ENCODE assay signal across 9 cellular contexts in the genomic region with DNA sequence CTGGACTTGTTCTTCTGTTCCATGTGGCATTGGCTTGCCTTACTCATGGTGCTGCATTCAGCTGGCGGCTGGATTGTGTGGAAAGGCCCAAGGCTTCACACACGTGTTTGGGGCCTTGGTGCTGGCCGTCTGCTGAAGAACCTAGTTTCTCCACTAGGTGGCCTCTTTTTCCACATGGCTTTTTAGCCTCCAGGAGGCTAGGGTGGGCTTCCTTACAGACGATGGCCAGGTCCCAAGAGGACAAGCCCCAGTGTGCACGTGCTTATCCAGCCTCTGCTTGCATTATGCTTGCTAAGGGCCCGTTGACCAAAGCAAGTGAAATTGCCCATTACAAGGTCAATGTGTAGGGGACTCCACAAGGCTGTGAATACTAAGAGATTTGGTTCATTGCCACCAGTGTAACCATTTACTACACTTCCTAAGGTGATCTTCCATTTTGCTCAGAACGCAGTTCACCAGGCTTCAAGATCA. TPM values are rescaled to one million over a fixed set of nuclear protein-coding genes. Genes with fewer than 3 reads are reported as not detected.
DNase-seq lines count a peak whose midpoint lies in the region; ATAC-seq and TF ChIP-seq lines count a peak whose summit lies in the region.
"Had no signal": no experiment of that assay in that cellular context is flagged by ENCODE, and none has a peak within 500 bp of the region (broad histone marks: within the 10 kb centered on the region; RNA-seq: fewer than 3 reads in every experiment).

No MANE protein-coding gene starts in this region.

- POLR2A ChIA-PET in BJ (lab: Charles Lee), result no interaction called here
- POLR2A ChIA-PET in activated CD8-positive, alpha-beta T cell treated with anti-CD3 and anti-CD28 coated beads for 36 hours (lab: Charles Lee), result no interaction called here

- no peaks in the 10 kb centered on the region for H3K36me3 Mint-ChIP-seq in activated CD8-positive, alpha-beta T cell treated with anti-CD3 and anti-CD28 coated beads for 36 hours (ENCODE audit: low read depth)

- no peaks in the 10 kb centered on the region for H3K27me3 Mint-ChIP-seq in activated CD8-positive, alpha-beta T cell treated with anti-CD3 and anti-CD28 coated beads for 36 hours

- H3K4me1 Mint-ChIP-seq in activated CD8-positive, alpha-beta T cell treated with anti-CD3 and anti-CD28 coated beads for 36 hours (ENCODE audit: low read depth), result peaks cover 2% of the 10 kb centered on the region

- no peak overlapping the region for H3K4me3 Mint-ChIP-seq in activated CD8-positive, alpha-beta T cell treated with anti-CD3 and anti-CD28 coated beads for 36 hours
- H3K4me3 Mint-ChIP-seq: dendritic cell treated with granulocyte-macrophage colony-stimulating factor and Interleukin-4, amounts not matched to agents 40 ng/mL and 50 ng/mL, for 4 days had no signal

- no peak overlapping the region for H3K4me3 ChIP-seq in BJ (ENCODE audit: low read depth, low read length)
- no peak overlapping the region for H3K4me3 ChIP-seq in H7 (ENCODE audit: insufficient read depth, low read depth, low read length)

- H3K27me3 ChIP-seq in BJ (ENCODE audit: control insufficient read depth, insufficient read depth, low read length) (peaks cover 7% of the 10 kb centered on the region), H7 (ENCODE audit: control insufficient read depth, insufficient read depth, low read length) (peaks cover 1% of the 10 kb centered on the region; the same call in 1 of the 2 replicates)

- CTCF ChIA-PET in BJ (lab: Yijun Ruan, JAX), result interaction anchor here (1.1 to 2.3 kb wide), 4 partner anchors 12 to 105 kb away, joined by 3 to 7 read pairs (median 5); no protein-coding TSS in a partner anchor
- CTCF ChIA-PET in activated CD8-positive, alpha-beta T cell treated with anti-CD3 and anti-CD28 coated beads for 36 hours (lab: Charles Lee), result interaction anchor here (0.9 to 3.4 kb wide), 16 partner anchors 10 to 146 kb away, joined by 3 to 16 read pairs (median 4); no protein-coding TSS in a partner anchor

- intact Hi-C loops in activated CD8-positive, alpha-beta T cell treated with anti-CD3 and anti-CD28 coated beads for 36 hours (cut with micrococcal nuclease), result no loop called here

- H3K36me3 ChIP-seq in BJ (ENCODE audit: control insufficient read depth, insufficient read depth, low read length), result no peaks in the 10 kb centered on the region
- H3K36me3 ChIP-seq in H7 (replicated peaks; ENCODE audit: control insufficient read depth, insufficient read depth, low read length), result no peaks in the 10 kb centered on the region

- no peak overlapping the region for H3K27ac Mint-ChIP-seq in activated CD8-positive, alpha-beta T cell treated with anti-CD3 and anti-CD28 coated beads for 36 hours
- H3K27ac Mint-ChIP-seq: dendritic cell treated with granulocyte-macrophage colony-stimulating factor and Interleukin-4, amounts not matched to agents 40 ng/mL and 50 ng/mL, for 4 days had no signal

- TF ChIP-seq CTCF in BJ (IDR thresholded peaks at IDR 0.05; ENCODE audit: insufficient read depth, low read depth, low read length), result peak; percentile 48
- peak; percentile 85 for TF ChIP-seq CTCF in activated CD8-positive, alpha-beta T cell treated with anti-CD3 and anti-CD28 coated beads for 36 hours (IDR thresholded peaks at IDR 0.05)

- H3K9me3 Mint-ChIP-seq in activated CD8-positive, alpha-beta T cell treated with anti-CD3 and anti-CD28 coated beads for 36 hours, result no peaks in the 10 kb centered on the region

- DNase-seq in BJ (ENCODE audit: low read depth) (no peak), H7 (peak; percentile 75), iris pigment epithelial cell (ENCODE audit: low read depth) (peak; percentile 18), NCI-H146 treated with DMSO at 0.1 percent for 48 hours (lab: John Stamatoyannopoulos, UW; ENCODE audit: unreplicated experiment) (no peak)
- peak; percentile 45 for DNase-seq in activated CD8-positive, alpha-beta T cell treated with anti-CD3 and anti-CD28 coated beads for 36 hours
- DNase-seq in stimulated activated naive CD4-positive, alpha-beta T cell (lab: John Stamatoyannopoulos, UW), result no peak

- peak; percentile 55 for ATAC-seq in activated CD8-positive, alpha-beta T cell treated with anti-CD3 and anti-CD28 coated beads for 36 hours
- ATAC-seq in HG03159 (IDR thresholded peaks at IDR 0.05; ENCODE audit: unreplicated experiment) (no peak), GM18907 (IDR thresholded peaks at IDR 0.05; ENCODE audit: unreplicated experiment) (no peak)

RNA-seq across cellular contexts. Expression of gene FOXO6, which starts 47.5 kb away (rescaled TPM):
- 0.02 TPM in 1 of 2 replicates, not detected in the other for polyA plus RNA-seq in BJ (2011; rRNA removed)
- not detected in 2 replicates for polyA minus RNA-seq in BJ (2011; rRNA and poly(A)+ RNA removed)
- total RNA-seq in H7 (2014; rRNA removed; shearing (Covaris generic)), result 0.97 and 1.00 TPM in 2 replicates
- total RNA-seq in activated CD8-positive, alpha-beta T cell treated with anti-CD3 and anti-CD28 coated beads for 36 hours, result under 1 TPM; 0.49 to 0.68 TPM

Comparison
In these comparisons a context has a peak if more than half of its experiments do, and no peak if none do; other contexts are left out.
1. DNase-seq: peak in H7 (single experiment), activated CD8-positive, alpha-beta T cell treated with anti-CD3 and anti-CD28 coated beads for 36 hours (single experiment) and iris pigment epithelial cell (single experiment); none in BJ (single experiment), NCI-H146 treated with DMSO at 0.1 percent for 48 hours (single experiment) and stimulated activated naive CD4-positive, alpha-beta T cell (0 of 6).